Comparison of ENCODE assay signal across 27 cellular contexts in the genomic region with DNA sequence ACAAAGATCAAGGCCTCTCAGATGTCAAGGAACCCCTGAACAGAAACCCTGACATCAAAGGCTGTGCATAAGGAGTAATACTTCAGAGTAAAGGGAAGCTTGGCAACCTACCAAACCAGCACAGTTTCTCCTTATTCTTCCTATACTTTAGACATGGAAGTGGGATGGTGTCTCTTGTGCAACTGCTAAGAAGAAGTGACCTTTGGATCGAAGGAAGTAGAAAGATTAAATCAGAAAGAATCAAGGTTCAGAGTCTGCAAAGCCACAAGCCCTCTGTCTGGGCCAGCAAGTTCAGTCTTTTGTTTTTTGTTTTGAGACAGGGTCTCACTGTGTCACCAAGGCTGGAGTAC.
DNase-seq lines count a peak whose midpoint lies in the region; ATAC-seq and TF ChIP-seq lines count a peak whose summit lies in the region.
"Had no signal": no experiment of that assay in that cellular context is flagged by ENCODE, and none has a peak within 500 bp of the region (broad histone marks: within the 10 kb centered on the region; RNA-seq: fewer than 3 reads in every experiment).

No MANE protein-coding gene starts in this region.

- intact Hi-C loops in Right ventricle myocardium superior (cut with DNase I): no loop called here

- no peaks in the 10 kb centered on the region for H3K36me3 Mint-ChIP-seq in type B pancreatic cell
- H3K36me3 Mint-ChIP-seq: naive thymus-derived CD8-positive, alpha-beta T cell had no signal

- DNase-seq in Ammon's horn (ENCODE audit: low spot score): peak; percentile 34
- peak; percentile 82 for DNase-seq in LoVo (ENCODE audit: low spot score)
- DNase-seq in Right ventricle myocardium superior: no peak
- DNase-seq in medulla oblongata (ENCODE audit: extremely low spot score): peak; percentile 44
- no peak for DNase-seq in type B pancreatic cell (ENCODE audit: extremely low spot score, unreplicated experiment)
- no peak for DNase-seq in activated naive CD4-positive, alpha-beta T cell (lab: John Stamatoyannopoulos, UW)
- DNase-seq in mesenteric fat pad (ENCODE audit: low spot score): no peak
- DNase-seq: ACHN; activated CD4-positive, CD25-positive, alpha-beta regulatory T cell; activated CD8-positive, alpha-beta memory T cell treated with anti-CD3 and anti-CD28 coated beads, Interleukin-2, amount 10 ng/mL, durations not matched to agents 7 days and 5 days; activated naive CD4-positive, alpha-beta T cell treated with anti-CD3 and anti-CD28 coated beads for 36 hours; activated T-cell treated with anti-CD3 and anti-CD28 coated beads, Interleukin-2, amount 50 U/mL, for 72 hours; brain microvascular endothelial cell; effector CD4-positive, alpha-beta T cell; EL; glutamatergic neuron; IMR-90; kidney glomerular epithelial cell; naive thymus-derived CD8-positive, alpha-beta T cell; NCI-H1417; NCI-H82; occipital lobe; RPMI8226; stimulated activated CD4-positive, alpha-beta T cell treated with anti-CD3 and anti-CD28 coated beads, Interleukin-2, amount 100 ng/mL, for 24 hours; T-helper 1 cell had no signal

- no peak for TF ChIP-seq CTCF in type B pancreatic cell (conservative IDR thresholded peaks at IDR 0.05)

- ATAC-seq in Right ventricle myocardium superior (ENCODE audit: poor library complexity) (peak; percentile 27), GM21717 (IDR thresholded peaks at IDR 0.05; ENCODE audit: unreplicated experiment) (no peak)
- ATAC-seq: activated CD8-positive, alpha-beta memory T cell treated with anti-CD3 and anti-CD28 coated beads, Interleukin-2, amount 10 ng/mL, durations not matched to agents 7 days and 5 days; activated T-cell treated with anti-CD3 and anti-CD28 coated beads, Interleukin-2, amount 50 U/mL, for 72 hours; GM12878; naive thymus-derived CD8-positive, alpha-beta T cell had no signal

- no peaks in the 10 kb centered on the region for H3K27me3 Mint-ChIP-seq in type B pancreatic cell
- H3K27me3 Mint-ChIP-seq: activated CD8-positive, alpha-beta memory T cell treated with anti-CD3 and anti-CD28 coated beads, Interleukin-2, amount 10 ng/mL, durations not matched to agents 7 days and 5 days; naive thymus-derived CD8-positive, alpha-beta T cell had no signal

- no peak overlapping the region for H3K4me3 Mint-ChIP-seq in type B pancreatic cell
- H3K4me3 Mint-ChIP-seq: activated CD8-positive, alpha-beta memory T cell treated with anti-CD3 and anti-CD28 coated beads, Interleukin-2, amount 10 ng/mL, durations not matched to agents 7 days and 5 days; activated naive CD4-positive, alpha-beta T cell treated with anti-CD3 and anti-CD28 coated beads for 36 hours; activated T-cell treated with anti-CD3 and anti-CD28 coated beads, Interleukin-2, amount 50 U/mL, for 72 hours had no signal

- no peaks in the 10 kb centered on the region for H3K4me1 Mint-ChIP-seq in type B pancreatic cell (ENCODE audit: unreplicated experiment)

- peaks cover 8% of the 10 kb centered on the region for H3K9me3 Mint-ChIP-seq in type B pancreatic cell

- H3K27ac Mint-ChIP-seq in type B pancreatic cell: no peak overlapping the region
- H3K27ac Mint-ChIP-seq: activated CD8-positive, alpha-beta memory T cell treated with anti-CD3 and anti-CD28 coated beads, Interleukin-2, amount 10 ng/mL, durations not matched to agents 7 days and 5 days; activated naive CD4-positive, alpha-beta T cell treated with anti-CD3 and anti-CD28 coated beads for 36 hours; activated T-cell treated with anti-CD3 and anti-CD28 coated beads, Interleukin-2, amount 50 U/mL, for 72 hours had no signal

Comparison
In these comparisons a context has a peak if more than half of its experiments do, and no peak if none do; other contexts are left out.
1. DNase-seq: peak in Ammon's horn (single experiment), LoVo (single experiment) and medulla oblongata (single experiment); none in Right ventricle myocardium superior (single experiment), type B pancreatic cell (single experiment), activated naive CD4-positive, alpha-beta T cell (0 of 4) and mesenteric fat pad (single experiment).